Comparison of ENCODE assay signal across 19 cellular contexts in genomic region chr1:175881571-175881970, GRCh38.
"Had no signal": no experiment of that assay in that cellular context is flagged by ENCODE, and none has a peak within 500 bp of the region (broad histone marks: within the 10 kb centered on the region; RNA-seq: fewer than 3 reads in every experiment).

No MANE protein-coding gene starts in this region.

- H3K9ac ChIP-seq: parathyroid adenoma had no signal

- H3K9me3 ChIP-seq: adrenal gland, left lung, stomach had no signal

- DNase-seq: activated CD8-positive, alpha-beta memory T cell treated with anti-CD3 and anti-CD28 coated beads for 24 hours; activated gamma-delta T cell treated with Interleukin-2 at 50 U/mL for 16 hours; activated T-cell treated with anti-CD3 and anti-CD28 coated beads, Interleukin-2, amount 50 U/mL, for 72 hours; adrenal gland; effector CD4-positive, alpha-beta T cell; head of caudate nucleus; kidney; left lung; naive thymus-derived CD4-positive, alpha-beta T cell; stimulated activated CD4-positive, alpha-beta T cell treated with anti-CD3 and anti-CD28 coated beads, Interleukin-4, amount 100 ng/mL, for 1 hour; stomach; T-helper 9 cell had no signal

- H3K36me3 Mint-ChIP-seq: activated naive CD4-positive, alpha-beta T cell treated with anti-CD3 and anti-CD28 coated beads, Interleukin-2, amount 50 U/mL, for 72 hours; naive thymus-derived CD4-positive, alpha-beta T cell; stimulated activated effector memory CD8-positive, alpha-beta T cell treated with anti-CD3 and anti-CD28 coated beads, Interleukin-12 subunit alpha, Interleukin-12 subunit beta, amount 100 ng/mL, for 72 hours; type B pancreatic cell had no signal

- H3K9me3 Mint-ChIP-seq: activated naive CD4-positive, alpha-beta T cell treated with anti-CD3 and anti-CD28 coated beads, Interleukin-2, amount 50 U/mL, for 72 hours; activated T-cell treated with anti-CD3 and anti-CD28 coated beads, Interleukin-2, amount 50 U/mL, for 72 hours; naive thymus-derived CD4-positive, alpha-beta T cell; stimulated activated effector memory CD8-positive, alpha-beta T cell treated with anti-CD3 and anti-CD28 coated beads, Interleukin-12 subunit alpha, Interleukin-12 subunit beta, amount 100 ng/mL, for 72 hours; type B pancreatic cell had no signal

- H3K4me1 Mint-ChIP-seq: stimulated activated effector memory CD8-positive, alpha-beta T cell treated with anti-CD3 and anti-CD28 coated beads, Interleukin-12 subunit alpha, Interleukin-12 subunit beta, amount 100 ng/mL, for 72 hours had no signal

- H3K36me3 ChIP-seq: adrenal gland, left lung, stomach had no signal

- H3K27ac Mint-ChIP-seq: activated naive CD4-positive, alpha-beta T cell treated with anti-CD3 and anti-CD28 coated beads, Interleukin-2, amount 50 U/mL, for 72 hours; activated T-cell treated with anti-CD3 and anti-CD28 coated beads, Interleukin-2, amount 50 U/mL, for 72 hours; naive thymus-derived CD4-positive, alpha-beta T cell; stimulated activated effector memory CD8-positive, alpha-beta T cell treated with anti-CD3 and anti-CD28 coated beads, Interleukin-12 subunit alpha, Interleukin-12 subunit beta, amount 100 ng/mL, for 72 hours; type B pancreatic cell had no signal

- H3K4me3 Mint-ChIP-seq: activated T-cell treated with anti-CD3 and anti-CD28 coated beads, Interleukin-2, amount 50 U/mL, for 72 hours; naive thymus-derived CD4-positive, alpha-beta T cell; stimulated activated effector memory CD8-positive, alpha-beta T cell treated with anti-CD3 and anti-CD28 coated beads, Interleukin-12 subunit alpha, Interleukin-12 subunit beta, amount 100 ng/mL, for 72 hours; type B pancreatic cell had no signal

- H3K4me3 ChIP-seq: adrenal gland, left lung, smooth muscle cell, stomach had no signal

- H3K27me3 ChIP-seq: adrenal gland, left lung, stomach had no signal

- H3K4me1 ChIP-seq: adrenal gland, parathyroid adenoma had no signal

- H3K27ac ChIP-seq: adrenal gland, left lung, parathyroid adenoma, stomach had no signal

- H3K4me2 ChIP-seq: smooth muscle cell had no signal

- ATAC-seq: activated CD4-positive, CD25-positive, alpha-beta regulatory T cell treated with anti-CD3 and anti-CD28 coated beads, Interleukin-2, amount 50 U/mL, for 24 hours; activated naive CD4-positive, alpha-beta T cell treated with anti-CD3 and anti-CD28 coated beads, Interleukin-2, amount 50 U/mL, for 72 hours; activated T-cell treated with anti-CD3 and anti-CD28 coated beads, Interleukin-2, amount 50 U/mL, for 72 hours; left lung; naive thymus-derived CD4-positive, alpha-beta T cell; sciatic nerve; stimulated activated effector memory CD8-positive, alpha-beta T cell treated with anti-CD3 and anti-CD28 coated beads, Interleukin-12 subunit alpha, Interleukin-12 subunit beta, amount 100 ng/mL, for 72 hours had no signal

- H3K79me2 ChIP-seq: parathyroid adenoma had no signal

- H2AFZ ChIP-seq: parathyroid adenoma had no signal
